Comparison of ENCODE assay signal across 5 cellular contexts in the genomic region with DNA sequence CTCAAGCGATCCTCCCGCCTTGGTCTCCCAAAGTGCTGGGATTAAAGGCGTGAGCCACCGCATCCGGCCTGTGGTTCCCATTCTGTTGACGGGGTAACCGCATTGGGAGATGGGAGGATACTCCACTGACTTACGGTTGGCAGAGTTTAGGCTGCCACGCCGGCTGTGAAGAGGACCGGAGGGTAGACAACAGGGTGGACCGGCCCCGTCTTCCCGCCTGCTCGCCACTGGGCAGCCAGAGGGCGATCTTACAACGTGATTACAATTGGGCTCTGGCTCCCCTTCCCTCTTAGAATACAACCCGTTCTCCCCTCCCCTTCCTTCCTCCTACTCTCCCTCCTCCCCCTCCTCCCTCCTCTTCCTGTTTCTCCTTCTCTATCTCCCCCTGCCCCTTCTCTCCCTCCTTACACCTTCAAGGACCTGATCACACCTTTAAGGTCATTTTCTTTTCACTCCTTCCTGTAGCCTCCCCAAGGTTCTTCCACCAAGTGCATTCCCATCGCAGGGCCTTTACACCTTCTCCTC. TPM values are rescaled to one million over a fixed set of nuclear protein-coding genes. Genes with fewer than 3 reads are reported as not detected.
DNase-seq lines count a peak whose midpoint lies in the region; ATAC-seq and TF ChIP-seq lines count a peak whose summit lies in the region.

No MANE protein-coding gene starts in this region.

- TF ChIP-seq POLR2A in esophagus muscularis mucosa (IDR thresholded peaks at IDR 0.05; ENCODE audit: low read depth) = no peak

- peaks cover 11 to 32% (median 29%) of the 10 kb centered on the region in 4 donors for H3K4me1 ChIP-seq in esophagus muscularis mucosa

- no peak for ATAC-seq in GM18520 (IDR thresholded peaks at IDR 0.05; ENCODE audit: unreplicated experiment)

- WGBS in esophagus muscularis mucosa = 34% methylated on average over 19 of the region's 19 CpGs

- H3K36me3 ChIP-seq in esophagus muscularis mucosa = peaks cover 0 to 1% (median 0%) of the 10 kb centered on the region in 4 donors

- peaks cover 0 to 2% (median 0%) of the 10 kb centered on the region in 4 donors for H3K9me3 ChIP-seq in esophagus muscularis mucosa

- H3K27me3 ChIP-seq in HL-60 (ENCODE audit: insufficient read depth, poor library complexity, severe bottlenecking) = peaks cover 2% of the 10 kb centered on the region
- H3K27me3 ChIP-seq in esophagus muscularis mucosa = peaks cover 0 to 78% (median 24%) of the 10 kb centered on the region in 4 donors

- H3K4me3 ChIP-seq in HL-60 (replicated peaks; ENCODE audit: insufficient read depth, low read length) = no peak overlapping the region
- no peak overlapping the region for H3K4me3 ChIP-seq in esophagus muscularis mucosa

- intact Hi-C loops in esophagus muscularis mucosa (cut with DNase I) = loop anchor here (5.0 kb wide), 1 partner anchor 103 kb away; no protein-coding TSS in a partner anchor

- DNase-seq in HL-60 (ENCODE audit: low read depth in 1 of 2, low spot score in 1 of 2) = peak; percentile 72 to 81
- DNase-seq in UCSD-AML1 (lab: John Stamatoyannopoulos, UW; ENCODE audit: unreplicated experiment) = peak; percentile 83
- no peak for DNase-seq in esophagus muscularis mucosa (ENCODE audit: extremely low spot score)
- DNase-seq in stimulated activated CD4-positive, alpha-beta T cell treated with anti-CD3 and anti-CD28 coated beads, Interleukin-12 subunit alpha, Interleukin-12 subunit beta, amount 100 ng/mL, for 48 hours (ENCODE audit: low read depth in 2 of 3, low spot score in 1 of 3) = peak; percentile 58 to 75 (median 65)

- H3K27ac ChIP-seq in HL-60 (replicated peaks) = no peak overlapping the region
- no peak overlapping the region for H3K27ac ChIP-seq in esophagus muscularis mucosa (replicated peaks in 1 of 4)

- peak; percentile 73 for TF ChIP-seq CTCF in HL-60 (IDR thresholded peaks at IDR 0.05; ENCODE audit: insufficient read depth, low read length)
- peak; percentile 38 to 71 (median 45) for TF ChIP-seq CTCF in esophagus muscularis mucosa (IDR thresholded peaks at IDR 0.05)

- no peak for TF ChIP-seq EP300 in esophagus muscularis mucosa (IDR thresholded peaks at IDR 0.05)

RNA-seq across cellular contexts. Expression of gene CCDC194, which starts 1.0 kb away (rescaled TPM):
- total RNA-seq in esophagus muscularis mucosa = not detected

RNA-seq across cellular contexts. Expression of gene BST2, which starts 10.5 kb away (rescaled TPM):
- total RNA-seq in esophagus muscularis mucosa = 10 to 100 TPM; 25.3 to 59.7 (median 51.0) TPM

RNA-seq across cellular contexts. Expression of gene PLVAP, which starts 17.8 kb away (rescaled TPM):
- total RNA-seq in esophagus muscularis mucosa = 100 to 1,000 TPM in 3 of 4 donors, 10 to 100 TPM in 1; 37.4 to 155 (median 117) TPM

RNA-seq across cellular contexts. Expression of gene MVB12A, which starts 24.9 kb away (rescaled TPM):
- total RNA-seq in esophagus muscularis mucosa = 10 to 100 TPM; 24.5 to 66.1 (median 56.1) TPM

RNA-seq across cellular contexts. Expression of gene TMEM221, which starts 53.5 kb away (rescaled TPM):
- total RNA-seq in esophagus muscularis mucosa = under 1 TPM in 2 of 4 donors, not detected in 2; 0.26 to 0.75 TPM
